Comparison of ENCODE assay signal across 8 cellular contexts in genomic region chr12:49043856-49044258, GRCh38. TPM values are rescaled to one million over a fixed set of nuclear protein-coding genes. Genes with fewer than 3 reads are reported as not detected.
DNase-seq lines count a peak whose midpoint lies in the region; ATAC-seq and TF ChIP-seq lines count a peak whose summit lies in the region.

No MANE protein-coding gene starts in this region.

- H3K4me1 Mint-ChIP-seq in memory B cell, result peaks cover 7% of the 10 kb centered on the region

- H3K27me3 ChIP-seq in dorsolateral prefrontal cortex, result no peaks in the 10 kb centered on the region

- no peaks in the 10 kb centered on the region for H3K27me3 Mint-ChIP-seq in memory B cell

- H3K4me3 ChIP-seq in dorsolateral prefrontal cortex, result no peak overlapping the region

- peak overlapping the region in 1 of 59 donors; percentile 36 for H3K27ac ChIP-seq in dorsolateral prefrontal cortex

- intact Hi-C loops in dorsolateral prefrontal cortex (cut with DNase I), result no loop called here

- peak; percentile 48 for DNase-seq in NCI-H460 (ENCODE audit: extremely low read depth, low read depth)
- DNase-seq in activated CD4-positive, alpha-beta T cell treated with anti-CD3 and anti-CD28 coated beads, Interleukin-2, amount 50 U/mL, for 1 hour, result peak; percentile 87
- DNase-seq in dorsolateral prefrontal cortex, result peak in 6 of 10 donors; percentile 50 to 75 (median 60)
- peak; percentile 72 to 83 for DNase-seq in memory B cell (ENCODE audit: low spot score in 2 of 2)
- DNase-seq in stimulated activated CD8-positive, alpha-beta memory T cell treated with anti-CD3 and anti-CD28 coated beads, Interleukin-4, amount 100 ng/mL, for 48 hours, result peak; percentile 92

- H3K9me3 Mint-ChIP-seq in memory B cell, result no peaks in the 10 kb centered on the region

- H3K4me3 Mint-ChIP-seq in memory B cell, result no peak overlapping the region

- TF ChIP-seq CTCF in GM12872 (IDR thresholded peaks at IDR 0.05; ENCODE audit: insufficient read depth, low read depth, low read length), result peak; percentile 87
- TF ChIP-seq CTCF in dorsolateral prefrontal cortex (IDR thresholded peaks at IDR 0.05 in 54 of 56, conservative IDR thresholded peaks at IDR 0.05 in 2 of 56; ENCODE audit: low read depth in 1 of 56, partially characterized antibody in 56 of 56), result peak; percentile 10 to 77 (median 61)

- ATAC-seq in memory B cell (ENCODE audit: low read depth) (peak; percentile 95), HG03025 (IDR thresholded peaks at IDR 0.05; ENCODE audit: low FRiP score, unreplicated experiment) (no peak), GM21515 (IDR thresholded peaks at IDR 0.05; ENCODE audit: unreplicated experiment) (no peak)

- peak overlapping the region; percentile 49 for H3K27ac Mint-ChIP-seq in memory B cell

- peaks cover 48% of the 10 kb centered on the region for H3K36me3 Mint-ChIP-seq in memory B cell

RNA-seq across cellular contexts. Expression of gene KMT2D, which starts 16.7 kb away (rescaled TPM):
- total RNA-seq in NCI-H460 (2014; rRNA removed; shearing (Covaris generic)), result 19.1 and 21.0 TPM in 2 replicates
- polyA plus RNA-seq in NCI-H460 (2014; cell fraction: nucleus; rRNA removed), result 19.8 and 47.4 TPM in 2 replicates
- total RNA-seq in dorsolateral prefrontal cortex, result 100 to 1,000 TPM in 86 of 120 experiments, 10 to 100 TPM in 34; 76.9 to 147 (median 107) TPM

RNA-seq across cellular contexts. Expression of gene PRKAG1, which starts 25.3 kb away (rescaled TPM):
- 90.7 and 92.8 TPM in 2 replicates for total RNA-seq in NCI-H460 (2014; rRNA removed; shearing (Covaris generic))
- 78.1 and 98.1 TPM in 2 replicates for polyA plus RNA-seq in NCI-H460 (2014; cell fraction: nucleus; rRNA removed)
- total RNA-seq in dorsolateral prefrontal cortex, result 10 to 100 TPM; 26.4 to 67.1 (median 46.4) TPM

RNA-seq across cellular contexts. Expression of gene RHEBL1, which starts 25.9 kb away (rescaled TPM):
- total RNA-seq in NCI-H460 (2014; rRNA removed; shearing (Covaris generic)), result 3.6 and 5.1 TPM in 2 replicates
- 11.0 and 11.6 TPM in 2 replicates for polyA plus RNA-seq in NCI-H460 (2014; cell fraction: nucleus; rRNA removed)
- total RNA-seq in dorsolateral prefrontal cortex, result 10 to 100 TPM in 3 of 120 experiments, 1 to 10 TPM in 116, under 1 TPM in 1; 0.55 to 10.5 (median 5.5) TPM

RNA-seq across cellular contexts. Expression of gene DDN, which starts 44.7 kb away (rescaled TPM):
- 0.40 and 0.50 TPM in 2 replicates for total RNA-seq in NCI-H460 (2014; rRNA removed; shearing (Covaris generic))
- 1.1 and 2.0 TPM in 2 replicates for polyA plus RNA-seq in NCI-H460 (2014; cell fraction: nucleus; rRNA removed)
- 100 to 1,000 TPM in 112 of 120 experiments, 10 to 100 TPM in 8; 34.2 to 277 (median 160) TPM for total RNA-seq in dorsolateral prefrontal cortex

RNA-seq across cellular contexts. Expression of gene DHH, which starts 50.7 kb away (rescaled TPM):
- 0.07 TPM in 1 of 2 replicates, not detected in the other for total RNA-seq in NCI-H460 (2014; rRNA removed; shearing (Covaris generic))
- not detected in 2 replicates for polyA plus RNA-seq in NCI-H460 (2014; cell fraction: nucleus; rRNA removed)
- 1 to 10 TPM in 4 of 120 experiments, under 1 TPM in 103, not detected in 13; 0.11 to 2.5 (median 0.42) TPM for total RNA-seq in dorsolateral prefrontal cortex
